8 cellular contexts compared by ENCODE assay signal in the genomic region with DNA sequence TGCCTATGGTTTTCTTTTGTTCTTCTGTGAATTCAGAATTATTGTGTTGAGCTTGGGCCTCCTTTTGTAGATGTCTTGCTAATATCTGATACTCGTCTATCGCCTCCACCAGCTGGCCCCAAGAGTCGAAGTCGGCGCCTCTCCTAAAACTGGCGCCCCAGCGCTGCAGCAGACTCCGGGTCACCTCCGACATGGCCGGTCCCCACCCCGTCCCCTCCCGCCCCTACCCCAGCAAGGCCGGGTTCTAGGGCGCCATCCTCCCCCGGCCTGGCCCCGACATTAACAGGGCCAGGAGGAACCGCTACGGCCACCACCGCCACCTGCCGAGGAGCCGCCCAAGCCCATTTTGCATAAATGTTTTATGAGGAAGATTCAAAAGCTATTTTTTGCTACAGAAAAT. TPM values are rescaled to one million over a fixed set of nuclear protein-coding genes. Genes with fewer than 3 reads are reported as not detected.
DNase-seq lines count a peak whose midpoint lies in the region; ATAC-seq and TF ChIP-seq lines count a peak whose summit lies in the region.
"Not testable (repeated sequence)": the region's sequence is repeated elsewhere in the genome, so short reads cannot be mapped to it uniquely, and the experiment has no call there.

No MANE protein-coding gene starts in this region.

- H3K4me2 ChIP-seq in DND-41 (ENCODE audit: insufficient read depth, low read length) = not testable (repeated sequence)

- not testable (repeated sequence) for TF ChIP-seq CTCF in DND-41 (IDR thresholded peaks at IDR 0.05; ENCODE audit: borderline replicate concordance, extremely low read depth, low read length, poor library complexity, severe bottlenecking); upper lobe of right lung (IDR thresholded peaks at IDR 0.05)

- H3K9me3 ChIP-seq in DND-41 (ENCODE audit: insufficient read depth, low read length, severe bottlenecking); right cardiac atrium (ENCODE audit: control insufficient read depth, low read length); upper lobe of right lung: not testable (repeated sequence)

- intact Hi-C loops in right cardiac atrium (cut with DNase I); upper lobe of right lung (cut with DNase I): not testable (repeated sequence)

- H3K27ac Mint-ChIP-seq in activated CD8-positive, alpha-beta T cell treated with anti-CD3 and anti-CD28 coated beads, Interleukin-2, amount 10 ng/mL, durations not matched to agents 7 days and 5 days; central memory CD8-positive, alpha-beta T cell (ENCODE audit: low read depth); natural killer cell treated with Interleukin-12 subunit alpha and Interleukin-12 subunit beta and Interleukin-15 and Interleukin-18, amount 100 ng/mL, for 72 hours: not testable (repeated sequence)

- H3K4me1 ChIP-seq in DND-41 (ENCODE audit: insufficient read depth, low read length); right cardiac atrium (ENCODE audit: control insufficient read depth, insufficient read depth, low read length); upper lobe of right lung: not testable (repeated sequence)

- H3K27me3 Mint-ChIP-seq in activated CD8-positive, alpha-beta T cell treated with anti-CD3 and anti-CD28 coated beads, Interleukin-2, amount 10 ng/mL, durations not matched to agents 7 days and 5 days (ENCODE audit: low read depth); central memory CD8-positive, alpha-beta T cell; natural killer cell treated with Interleukin-12 subunit alpha and Interleukin-12 subunit beta and Interleukin-15 and Interleukin-18, amount 100 ng/mL, for 72 hours: not testable (repeated sequence)

- not testable (repeated sequence) for H3K4me3 Mint-ChIP-seq in activated CD8-positive, alpha-beta T cell treated with anti-CD3 and anti-CD28 coated beads, Interleukin-2, amount 10 ng/mL, durations not matched to agents 7 days and 5 days; central memory CD8-positive, alpha-beta T cell; natural killer cell treated with Interleukin-12 subunit alpha and Interleukin-12 subunit beta and Interleukin-15 and Interleukin-18, amount 100 ng/mL, for 72 hours

- not testable (repeated sequence) for H3K27me3 ChIP-seq in DND-41 (ENCODE audit: insufficient read depth, low read length, poor library complexity); right cardiac atrium (ENCODE audit: control insufficient read depth, insufficient read depth); upper lobe of right lung

- H4K20me1 ChIP-seq in DND-41 (ENCODE audit: insufficient read depth, low read length) = not testable (repeated sequence)

- not testable (repeated sequence) for H3K27ac ChIP-seq in DND-41 (ENCODE audit: low read length); right cardiac atrium (ENCODE audit: low read length); upper lobe of right lung

- H3K36me3 ChIP-seq in DND-41 (ENCODE audit: insufficient read depth, low read length) (peaks cover 58% of the 10 kb centered on the region), upper lobe of right lung (peaks cover 63% of the 10 kb centered on the region)

- H3K36me3 Mint-ChIP-seq in activated CD8-positive, alpha-beta T cell treated with anti-CD3 and anti-CD28 coated beads, Interleukin-2, amount 10 ng/mL, durations not matched to agents 7 days and 5 days (ENCODE audit: low read depth) = peaks cover 26% of the 10 kb centered on the region
- H3K36me3 Mint-ChIP-seq in central memory CD8-positive, alpha-beta T cell (ENCODE audit: insufficient read depth) = peaks cover 35% of the 10 kb centered on the region
- H3K36me3 Mint-ChIP-seq in natural killer cell treated with Interleukin-12 subunit alpha and Interleukin-12 subunit beta and Interleukin-15 and Interleukin-18, amount 100 ng/mL, for 72 hours = not testable (repeated sequence)

- H3K79me2 ChIP-seq in DND-41 (ENCODE audit: insufficient read depth, low read length) = not testable (repeated sequence)

- not testable (repeated sequence) for DNase-seq in DND-41; activated CD8-positive, alpha-beta T cell treated with anti-CD3 and anti-CD28 coated beads, Interleukin-2, amount 10 ng/mL, durations not matched to agents 7 days and 5 days; central memory CD8-positive, alpha-beta T cell (ENCODE audit: low spot score in 2 of 2); right cardiac atrium; natural killer cell treated with Interleukin-12 subunit alpha and Interleukin-12 subunit beta and Interleukin-15 and Interleukin-18, amount 100 ng/mL, for 72 hours (ENCODE audit: low spot score); upper lobe of right lung

- H3K9ac ChIP-seq in DND-41 (ENCODE audit: low read depth, low read length) = not testable (repeated sequence)

- POLR2A ChIA-PET in activated CD8-positive, alpha-beta T cell treated with anti-CD3 and anti-CD28 coated beads, Interleukin-2, amount 10 ng/mL, durations not matched to agents 7 days and 5 days (lab: Charles Lee) = not testable (repeated sequence)

- H3K4me1 Mint-ChIP-seq in activated CD8-positive, alpha-beta T cell treated with anti-CD3 and anti-CD28 coated beads, Interleukin-2, amount 10 ng/mL, durations not matched to agents 7 days and 5 days (ENCODE audit: low read depth); central memory CD8-positive, alpha-beta T cell; natural killer cell treated with Interleukin-12 subunit alpha and Interleukin-12 subunit beta and Interleukin-15 and Interleukin-18, amount 100 ng/mL, for 72 hours (ENCODE audit: low read depth in 2 of 2): not testable (repeated sequence)

- 98% methylated on average over 14 of the region's 21 CpGs for WGBS in right cardiac atrium

- not testable (repeated sequence) for H3K9me3 Mint-ChIP-seq in activated CD8-positive, alpha-beta T cell treated with anti-CD3 and anti-CD28 coated beads, Interleukin-2, amount 10 ng/mL, durations not matched to agents 7 days and 5 days (ENCODE audit: insufficient read depth); central memory CD8-positive, alpha-beta T cell; natural killer cell treated with Interleukin-12 subunit alpha and Interleukin-12 subunit beta and Interleukin-15 and Interleukin-18, amount 100 ng/mL, for 72 hours

- CTCF ChIA-PET in activated CD8-positive, alpha-beta T cell treated with anti-CD3 and anti-CD28 coated beads, Interleukin-2, amount 10 ng/mL, durations not matched to agents 7 days and 5 days (lab: Charles Lee) = not testable (repeated sequence)

- H2AFZ ChIP-seq in DND-41 (ENCODE audit: low read depth, low read length) = not testable (repeated sequence)

- H3K4me3 ChIP-seq in DND-41 (ENCODE audit: low read depth in 1 of 2, low read length in 2 of 2); right cardiac atrium (ENCODE audit: low read length); upper lobe of right lung: not testable (repeated sequence)

- ATAC-seq in DND-41 (ENCODE audit: insufficient read depth, low read depth) (peak; percentile 64; the same call in 2 of the 3 replicates), GM21723 (IDR thresholded peaks at IDR 0.05; ENCODE audit: unreplicated experiment) (peak; percentile 55), HG03432 (IDR thresholded peaks at IDR 0.05; ENCODE audit: unreplicated experiment) (peak; percentile 42), right cardiac atrium (peak; percentile 62 to 68), upper lobe of right lung (peak; percentile 59)
- peak; percentile 51 for ATAC-seq in activated CD8-positive, alpha-beta T cell treated with anti-CD3 and anti-CD28 coated beads, Interleukin-2, amount 10 ng/mL, durations not matched to agents 7 days and 5 days
- ATAC-seq in central memory CD8-positive, alpha-beta T cell (replicated peaks; ENCODE audit: extremely low read depth, poor library complexity, severe bottlenecking) = peak; percentile 46
- peak; percentile 52 to 61 for ATAC-seq in natural killer cell treated with Interleukin-12 subunit alpha and Interleukin-12 subunit beta and Interleukin-15 and Interleukin-18, amount 100 ng/mL, for 72 hours

RNA-seq across cellular contexts. Expression of gene MIGA1, which starts 32.1 kb away (rescaled TPM):
- total RNA-seq in activated CD8-positive, alpha-beta T cell treated with anti-CD3 and anti-CD28 coated beads, Interleukin-2, amount 10 ng/mL, durations not matched to agents 7 days and 5 days = 10 to 100 TPM in 1 of 2 experiments, 1 to 10 TPM in 1; 9.9 to 10.7 TPM
- total RNA-seq in right cardiac atrium = 10 to 100 TPM; 12.4 to 15.1 (median 12.9) TPM
- 3.8 TPM for polyA plus RNA-seq in right cardiac atrium
- total RNA-seq in natural killer cell treated with Interleukin-12 subunit alpha and Interleukin-12 subunit beta and Interleukin-15 and Interleukin-18, amount 100 ng/mL, for 72 hours = 10 to 100 TPM; 13.3 to 14.0 TPM
- 17.3 TPM for total RNA-seq in upper lobe of right lung

RNA-seq across cellular contexts. Expression of gene USP33, which starts 51.9 kb away (rescaled TPM):
- 10 to 100 TPM; 45.7 to 56.6 TPM for total RNA-seq in activated CD8-positive, alpha-beta T cell treated with anti-CD3 and anti-CD28 coated beads, Interleukin-2, amount 10 ng/mL, durations not matched to agents 7 days and 5 days
- 10 to 100 TPM; 32.2 to 35.5 (median 33.9) TPM for total RNA-seq in right cardiac atrium
- polyA plus RNA-seq in right cardiac atrium = 24.1 TPM
- total RNA-seq in natural killer cell treated with Interleukin-12 subunit alpha and Interleukin-12 subunit beta and Interleukin-15 and Interleukin-18, amount 100 ng/mL, for 72 hours = 10 to 100 TPM; 54.7 to 55.0 TPM
- 63.6 TPM for total RNA-seq in upper lobe of right lung
